In the genomic region with DNA sequence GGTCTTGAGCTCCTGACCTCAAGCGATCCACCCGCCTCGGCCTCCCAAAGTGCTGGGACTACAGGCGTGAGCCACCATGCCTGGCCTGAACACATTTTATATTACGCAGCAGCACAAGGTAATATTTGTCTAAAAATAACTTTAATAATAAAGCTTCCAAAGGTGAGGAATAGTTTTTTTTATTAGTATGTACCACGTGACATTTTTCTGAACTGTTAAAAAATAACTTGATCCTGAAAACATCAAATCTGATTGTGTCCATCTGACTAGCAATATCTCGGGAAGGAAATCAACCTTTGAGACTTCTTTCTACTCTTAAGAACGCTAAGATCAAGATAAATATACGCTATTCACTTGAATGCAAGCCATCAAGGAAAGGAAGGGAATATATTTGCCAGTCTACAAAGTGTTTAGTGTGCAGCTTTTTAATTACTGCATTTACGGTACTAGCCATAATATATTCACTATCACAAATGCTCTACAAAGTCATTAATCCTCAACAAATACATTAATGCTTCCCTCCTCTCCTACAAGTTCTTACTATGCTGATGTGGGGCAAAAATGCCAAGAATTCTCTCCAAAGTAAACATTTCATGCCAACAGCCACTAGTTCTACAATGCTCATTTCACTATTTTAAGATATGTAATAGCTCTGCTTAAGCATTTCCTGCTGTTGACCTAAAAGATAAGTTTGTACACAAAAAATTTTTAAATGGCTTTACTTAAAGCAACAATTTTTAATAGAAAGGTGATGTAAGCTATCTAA, we compare ENCODE assay signal across 18 cellular contexts.
A peak's percentile ranks its signal among the peaks of the same experiment; 100 is the strongest.
DNase-seq lines count a peak whose midpoint lies in the region; ATAC-seq, FAIRE-seq and TF ChIP-seq lines count a peak whose summit lies in the region.
"Had no signal": no experiment of that assay in that cellular context is flagged by ENCODE, and none has a peak within 500 bp of the region (broad histone marks: within the 10 kb centered on the region; RNA-seq: fewer than 3 reads in every experiment).

No MANE protein-coding gene starts in this region.

- H3K79me2 ChIP-seq in H1 (ENCODE audit: control insufficient read depth in 1 of 2, insufficient read depth in 2 of 2, low read length in 2 of 2) (peaks cover 0 to 5% of the 10 kb centered on the region in 2 experiments; a peak in 1 of 4 replicates), mesendoderm (ENCODE audit: control insufficient read depth, insufficient read depth, low read length) (no peaks in the 10 kb centered on the region)

- intact Hi-C loops in right lobe of liver (cut with DNase I) (no loop called here), stomach (cut with DNase I; ENCODE audit: low total_unique reads) (no loop called here)

- no peak overlapping the region for H2BK120ac ChIP-seq in H1 (replicated peaks; ENCODE audit: low read depth, low read length)
- no peak overlapping the region for H2BK120ac ChIP-seq in mesendoderm (ENCODE audit: low read depth, low read length)

- H3K79me1 ChIP-seq in H1 (ENCODE audit: low read depth, low read length), result no peaks in the 10 kb centered on the region; the same call in 1 of the 2 replicates
- H3K79me1 ChIP-seq in mesendoderm (ENCODE audit: low read length), result peaks cover 3% of the 10 kb centered on the region

- ATAC-seq in HG02885 (IDR thresholded peaks at IDR 0.05; ENCODE audit: poor library complexity, unreplicated experiment), result no peak
- no peak for ATAC-seq in right lobe of liver
- ATAC-seq: activated CD4-positive, CD25-positive, alpha-beta regulatory T cell treated with anti-CD3 and anti-CD28 coated beads, Interleukin-2, amount 50 U/mL, for 24 hours; activated CD8-positive, alpha-beta T cell treated with anti-CD3 and anti-CD28 coated beads for 36 hours had no signal

- H3K27me3 ChIP-seq in SJSA1 (replicated peaks) (no peaks in the 10 kb centered on the region), H1 (replicated peaks in 1 of 4; ENCODE audit: control insufficient read depth in 3 of 4, extremely low read depth in 1 of 4, insufficient read depth in 3 of 4, low read length in 3 of 4) (no peaks in the 10 kb centered on the region), mesendoderm (ENCODE audit: insufficient read depth, low read length, poor library complexity) (no peaks in the 10 kb centered on the region), right lobe of liver (no peaks in the 10 kb centered on the region), stomach (no peaks in the 10 kb centered on the region)
- H3K27me3 ChIP-seq: BE2C, esophagus muscularis mucosa, spleen had no signal

- H2BK12ac ChIP-seq in H1 (ENCODE audit: low read depth, low read length), result no peak overlapping the region

- H4K91ac ChIP-seq in H1 (replicated peaks; ENCODE audit: insufficient read length, low read length), result no peak overlapping the region

- no peak overlapping the region for H3K23ac ChIP-seq in H1 (ENCODE audit: insufficient read length)
- no peak overlapping the region for H3K23ac ChIP-seq in mesendoderm (ENCODE audit: low read length)

- H3K27ac ChIP-seq in C4-2B, result peak overlapping the region; percentile 20; the same call in 1 of the 2 replicates
- H3K27ac ChIP-seq in SJSA1, result peak overlapping the region; percentile 24; the same call in 1 of the 2 replicates
- no peak overlapping the region for H3K27ac ChIP-seq in H1 (ENCODE audit: low read depth, low read length)
- peak overlapping the region; percentile 41 for H3K27ac ChIP-seq in mesendoderm (ENCODE audit: low read depth, low read length)
- no peak overlapping the region for H3K27ac ChIP-seq in right lobe of liver
- H3K27ac ChIP-seq in stomach, result no peak overlapping the region
- H3K27ac ChIP-seq: esophagus muscularis mucosa, spleen had no signal

- DNase-seq in SJSA1 (ENCODE audit: low read depth in 1 of 2, low spot score in 2 of 2) (peak in 1 of 2 experiments; percentile 16), H1 (ENCODE audit: low read depth in 1 of 2, low spot score in 2 of 2) (no peak), mesendoderm (no peak), right lobe of liver (no peak), stomach (no peak), NCI-H1694 (lab: John Stamatoyannopoulos, UW) (no peak)
- DNase-seq: activated CD8-positive, alpha-beta T cell treated with anti-CD3 and anti-CD28 coated beads for 36 hours; anterior cingulate cortex; BE2C; cerebellar nuclear complex; effector CD8-positive, alpha-beta T cell; spleen; stimulated activated CD4-positive, alpha-beta T cell treated with anti-CD3 and anti-CD28 coated beads, Interleukin-4, amount 100 ng/mL, for 4 hours had no signal

- POLR2A ChIA-PET in H1 (lab: Charles Lee; ENCODE audit: partially characterized antibody), result interaction anchor here (1.0 to 1.8 kb wide), 4 partner anchors 9 to 186 kb away, joined by 3 to 4 read pairs (median 4); partner anchors contain the start of gene UCHL1

- TF ChIP-seq POLR2A in H1 (IDR thresholded peaks at IDR 0.05; ENCODE audit: control extremely low read depth in 1 of 2, low read depth in 2 of 2, low read length in 2 of 2) (no peak), right lobe of liver (IDR thresholded peaks at IDR 0.05) (no peak), stomach (IDR thresholded peaks at IDR 0.05) (no peak)

- H3K4me1 ChIP-seq in SJSA1 (replicated peaks) (peaks cover 26% of the 10 kb centered on the region), H1 (replicated peaks in 1 of 4; ENCODE audit: control insufficient read depth in 3 of 4, insufficient read depth in 4 of 4, low read length in 3 of 4) (peaks cover 0 to 5% (median 3%) of the 10 kb centered on the region in 4 experiments; a peak in 5 of 7 replicates), mesendoderm (ENCODE audit: control insufficient read depth, low read depth, low read length) (peaks cover 11% of the 10 kb centered on the region), right lobe of liver (no peaks in the 10 kb centered on the region), stomach (peaks cover 7 to 35% (median 23%) of the 10 kb centered on the region in 4 donors)
- H3K4me1 ChIP-seq: BE2C had no signal

- H3K18ac ChIP-seq in H1 (ENCODE audit: extremely low read depth, low read length) (no peak overlapping the region), mesendoderm (ENCODE audit: low read length) (peak overlapping the region; percentile 64)

- 90% methylated on average over 10 of the region's 10 CpGs; no CpG with 5 or more reads in 1 of the 2 experiments for WGBS in H1 (ENCODE audit: extremely low coverage in 1 of 2, insufficient coverage in 1 of 2, insufficient read length in 1 of 2, insufficient replicate concordance in 2 of 2, low coverage in 1 of 2, low lambda C conversion rate in 2 of 2, missing lambda C conversion rate in 1 of 2), 2 experiments
- WGBS in mesendoderm (ENCODE audit: extremely low coverage, insufficient coverage, low lambda C conversion rate), result no CpG with 5 or more reads among the region's 10 CpGs
- 83% methylated on average over 10 of the region's 10 CpGs for WGBS in right lobe of liver (ENCODE audit: insufficient coverage, low coverage, low lambda C conversion rate, missing lambda C conversion rate)
- WGBS in stomach, 5 donors, result 61 to 70% (median 68%) methylated on average over 10 of the region's 10 CpGs

- TF ChIP-seq EP300 in H1 (IDR thresholded peaks at IDR 0.05; ENCODE audit: borderline replicate concordance in 1 of 2, low read depth in 2 of 2, low read length in 2 of 2), result no peak
- TF ChIP-seq EP300 in stomach (IDR thresholded peaks at IDR 0.05), result no peak

- no peaks in the 10 kb centered on the region for H4K20me1 ChIP-seq in H1 (replicated peaks in 1 of 2; ENCODE audit: control insufficient read depth in 1 of 2, insufficient read depth in 2 of 2, low read length in 2 of 2)

- no peak overlapping the region for H3K56ac ChIP-seq in H1 (replicated peaks; ENCODE audit: insufficient read length, low read depth, low read length)
- no peak overlapping the region for H3K56ac ChIP-seq in mesendoderm (ENCODE audit: low read length)

- TF ChIP-seq CTCF in C4-2B (conservative IDR thresholded peaks at IDR 0.05) (no peak), H1 (IDR thresholded peaks at IDR 0.05; ENCODE audit: control extremely low read depth in 1 of 3, insufficient read depth in 1 of 3, low read depth in 1 of 3, low read length in 3 of 3) (no peak), right lobe of liver (IDR thresholded peaks at IDR 0.05) (no peak), stomach (IDR thresholded peaks at IDR 0.05) (no peak)

- FAIRE-seq in H1 (lab: Jason Lieb, UNC), result no peak
- FAIRE-seq: urothelium cell line had no signal

- TF ChIP-seq RAD21 in H1 (IDR thresholded peaks at IDR 0.05 in 1 of 2, conservative IDR thresholded peaks at IDR 0.05 in 1 of 2; ENCODE audit: low read depth in 2 of 2, low read length in 2 of 2), result no peak

- H4K5ac ChIP-seq in H1 (ENCODE audit: insufficient read length, low read depth, low read length) (no peak overlapping the region), mesendoderm (ENCODE audit: low read length) (no peak overlapping the region)

- CTCF ChIA-PET in H1 (lab: Charles Lee; ENCODE audit: partially characterized antibody), result interaction anchor here (0.9 to 2.6 kb wide), 4 partner anchors 27 to 145 kb away, joined by 3 to 6 read pairs (median 3); partner anchors contain the start of gene APBB2

- H3K4me2 ChIP-seq in H1 (ENCODE audit: insufficient read depth in 1 of 2, low read depth in 2 of 2, low read length in 2 of 2) (no peak overlapping the region), mesendoderm (ENCODE audit: low read length) (no peak overlapping the region)

- no peaks in the 10 kb centered on the region for H3K23me2 ChIP-seq in H1 (ENCODE audit: low read depth, low read length)

- H3K9me3 ChIP-seq in SJSA1 (replicated peaks) (no peaks in the 10 kb centered on the region), H1 (ENCODE audit: insufficient read depth in 2 of 2, low read depth in 1 of 2, low read length in 1 of 2) (no peaks in the 10 kb centered on the region), right lobe of liver (no peaks in the 10 kb centered on the region), stomach (no peaks in the 10 kb centered on the region)
- H3K9me3 ChIP-seq: BE2C, esophagus muscularis mucosa, spleen had no signal

- H3K4me3 ChIP-seq in SJSA1, result no peak overlapping the region
- H3K4me3 ChIP-seq in H1 (ENCODE audit: extremely low read depth in 1 of 4, insufficient read depth in 2 of 4, low read depth in 3 of 4, low read length in 4 of 4), result no peak overlapping the region
- no peak overlapping the region for H3K4me3 ChIP-seq in mesendoderm (ENCODE audit: low read length)
- H3K4me3 ChIP-seq in right lobe of liver, result no peak overlapping the region
- H3K4me3 ChIP-seq in stomach, result no peak overlapping the region
- H3K4me3 ChIP-seq: esophagus muscularis mucosa, spleen had no signal

- H2BK20ac ChIP-seq in H1 (ENCODE audit: low read length), result no peak overlapping the region

- no peak overlapping the region for H2BK15ac ChIP-seq in H1 (ENCODE audit: low read length)
- H2BK15ac ChIP-seq in mesendoderm (replicated peaks; ENCODE audit: low read depth), result no peak overlapping the region

- H3K9ac ChIP-seq in H1 (replicated peaks in 1 of 4; ENCODE audit: extremely low read depth in 1 of 4, low read depth in 3 of 4, low read length in 3 of 4) (no peak overlapping the region), mesendoderm (ENCODE audit: low read length) (no peak overlapping the region)

- H3K4ac ChIP-seq in H1 (replicated peaks; ENCODE audit: insufficient read length, low read depth, low read length) (no peak overlapping the region), mesendoderm (ENCODE audit: low read depth, low read length) (peak overlapping the region; percentile 16)

- H2AK5ac ChIP-seq in H1 (ENCODE audit: low read depth, low read length) (no peak overlapping the region), mesendoderm (ENCODE audit: low read length) (no peak overlapping the region)

- no peak overlapping the region for H4K8ac ChIP-seq in H1 (ENCODE audit: extremely low read depth, insufficient read depth, low read length)
- no peak overlapping the region for H4K8ac ChIP-seq in mesendoderm (ENCODE audit: low read depth, low read length)

- H2AFZ ChIP-seq in H1 (ENCODE audit: low read length), result no peak overlapping the region

- H2BK5ac ChIP-seq in H1 (ENCODE audit: low read depth, low read length), result 0 out of 2 replicates have a peak overlapping the region, but pooled peaks have one; percentile 25
- peak overlapping the region; percentile 65 for H2BK5ac ChIP-seq in mesendoderm (ENCODE audit: low read length)

- H3K14ac ChIP-seq in H1 (ENCODE audit: insufficient read length), result no peak overlapping the region

- H3K36me3 ChIP-seq in SJSA1, result no peaks in the 10 kb centered on the region
- no peaks in the 10 kb centered on the region for H3K36me3 ChIP-seq in H1 (ENCODE audit: control insufficient read depth in 2 of 4, insufficient read depth in 4 of 4, low read length in 3 of 4)
- no peaks in the 10 kb centered on the region for H3K36me3 ChIP-seq in mesendoderm (ENCODE audit: control insufficient read depth, insufficient read depth, low read length)
- H3K36me3 ChIP-seq in right lobe of liver, result no peaks in the 10 kb centered on the region
- H3K36me3 ChIP-seq in stomach, result no peaks in the 10 kb centered on the region
- H3K36me3 ChIP-seq: BE2C, esophagus muscularis mucosa, spleen had no signal

Comparison
In these comparisons a context has a peak if more than half of its experiments do, and no peak if none do; other contexts are left out.
1. H3K27ac ChIP-seq: peak in C4-2B (single experiment), SJSA1 (single experiment) and mesendoderm (single experiment); none in H1 (single experiment), right lobe of liver (0 of 3) and stomach (0 of 5).